ENCODE assay signal across 18 cellular contexts in genomic region chr12:122385171-122386041, GRCh38. TPM values are rescaled to one million over a fixed set of nuclear protein-coding genes. Genes with fewer than 3 reads are reported as not detected.
A peak's percentile ranks its signal among the peaks of the same experiment; 100 is the strongest.
DNase-seq lines count a peak whose midpoint lies in the region; ATAC-seq and TF ChIP-seq lines count a peak whose summit lies in the region.
"Had no signal": no experiment of that assay in that cellular context is flagged by ENCODE, and none has a peak within 500 bp of the region (broad histone marks: within the 10 kb centered on the region; RNA-seq: fewer than 3 reads in every experiment).

No MANE protein-coding gene starts in this region.

- CTCF ChIA-PET in activated CD8-positive, alpha-beta T cell treated with anti-CD3 and anti-CD28 coated beads, Interleukin-2, amount 10 ng/mL, durations not matched to agents 7 days and 5 days (lab: Charles Lee), result interaction anchor here (2.0 kb wide), 1 partner anchor 14 kb away, joined by 5 read pairs; no protein-coding TSS in a partner anchor
- CTCF ChIA-PET in activated CD8-positive, alpha-beta T cell treated with anti-CD3 and anti-CD28 coated beads for 36 hours (lab: Charles Lee), result interaction anchor here (3.5 kb wide), 1 partner anchor 14 kb away, joined by 16 read pairs; no protein-coding TSS in a partner anchor
- CTCF ChIA-PET in WTC11 (lab: Charles Lee) (no interaction called here), HEK293T (lab: Yijun Ruan, JAX) (no interaction called here)

- no peak overlapping the region for H3K4me3 Mint-ChIP-seq in activated CD8-positive, alpha-beta T cell treated with anti-CD3 and anti-CD28 coated beads, Interleukin-2, amount 10 ng/mL, durations not matched to agents 7 days and 5 days
- H3K4me3 Mint-ChIP-seq in activated CD8-positive, alpha-beta T cell treated with anti-CD3 and anti-CD28 coated beads for 36 hours, result no peak overlapping the region
- H3K4me3 Mint-ChIP-seq in WTC11, result 0 out of 2 replicates have a peak overlapping the region, but pooled peaks have one; percentile 1
- H3K4me3 Mint-ChIP-seq in stimulated activated effector memory CD8-positive, alpha-beta T cell treated with anti-CD3 and anti-CD28 coated beads, Interleukin-12 subunit alpha, Interleukin-12 subunit beta, amount 100 ng/mL, for 72 hours, result no peak overlapping the region

- no peak overlapping the region for H3K4me3 ChIP-seq in muscle layer of colon (ENCODE audit: low read depth in 1 of 2, low read length in 2 of 2)
- H3K4me3 ChIP-seq: SJSA1 had no signal

- POLR2A ChIA-PET in activated CD8-positive, alpha-beta T cell treated with anti-CD3 and anti-CD28 coated beads, Interleukin-2, amount 10 ng/mL, durations not matched to agents 7 days and 5 days (lab: Charles Lee), result interaction anchor here (0.6 kb wide), 1 partner anchor 1574 kb away, joined by 3 read pairs; no protein-coding TSS in a partner anchor
- POLR2A ChIA-PET in activated CD8-positive, alpha-beta T cell treated with anti-CD3 and anti-CD28 coated beads for 36 hours (lab: Charles Lee), result no interaction called here
- POLR2A ChIA-PET in WTC11 (lab: Charles Lee), result interaction anchor here (0.6 kb wide), 1 partner anchor 54 kb away, joined by 3 read pairs; no protein-coding TSS in a partner anchor
- POLR2A ChIA-PET in HEK293T (lab: Yijun Ruan, JAX), result no interaction called here

- peaks cover 6% of the 10 kb centered on the region for H3K36me3 ChIP-seq in muscle layer of colon (ENCODE audit: insufficient read depth, low read length)
- H3K36me3 ChIP-seq: BE2C had no signal

- peaks cover 4% of the 10 kb centered on the region for H3K36me3 Mint-ChIP-seq in activated CD8-positive, alpha-beta T cell treated with anti-CD3 and anti-CD28 coated beads, Interleukin-2, amount 10 ng/mL, durations not matched to agents 7 days and 5 days (ENCODE audit: low read depth)
- H3K36me3 Mint-ChIP-seq in activated CD8-positive, alpha-beta T cell treated with anti-CD3 and anti-CD28 coated beads for 36 hours (ENCODE audit: low read depth), result no peaks in the 10 kb centered on the region
- no peaks in the 10 kb centered on the region for H3K36me3 Mint-ChIP-seq in WTC11
- peaks cover 11% of the 10 kb centered on the region for H3K36me3 Mint-ChIP-seq in stimulated activated effector memory CD8-positive, alpha-beta T cell treated with anti-CD3 and anti-CD28 coated beads, Interleukin-12 subunit alpha, Interleukin-12 subunit beta, amount 100 ng/mL, for 72 hours

- peak overlapping the region; percentile 65 for H3K27ac Mint-ChIP-seq in activated CD8-positive, alpha-beta T cell treated with anti-CD3 and anti-CD28 coated beads, Interleukin-2, amount 10 ng/mL, durations not matched to agents 7 days and 5 days
- no peak overlapping the region for H3K27ac Mint-ChIP-seq in activated CD8-positive, alpha-beta T cell treated with anti-CD3 and anti-CD28 coated beads for 36 hours
- H3K27ac Mint-ChIP-seq in WTC11, result peak overlapping the region; percentile 46
- peak overlapping the region; percentile 20 for H3K27ac Mint-ChIP-seq in stimulated activated effector memory CD8-positive, alpha-beta T cell treated with anti-CD3 and anti-CD28 coated beads, Interleukin-12 subunit alpha, Interleukin-12 subunit beta, amount 100 ng/mL, for 72 hours

- H3K27me3 Mint-ChIP-seq in activated CD8-positive, alpha-beta T cell treated with anti-CD3 and anti-CD28 coated beads, Interleukin-2, amount 10 ng/mL, durations not matched to agents 7 days and 5 days (ENCODE audit: low read depth), result no peaks in the 10 kb centered on the region
- H3K27me3 Mint-ChIP-seq in activated CD8-positive, alpha-beta T cell treated with anti-CD3 and anti-CD28 coated beads for 36 hours, result no peaks in the 10 kb centered on the region
- H3K27me3 Mint-ChIP-seq in WTC11 (ENCODE audit: low read depth), result no peaks in the 10 kb centered on the region; the same call in 1 of the 2 replicates

- H3K4me1 Mint-ChIP-seq in activated CD8-positive, alpha-beta T cell treated with anti-CD3 and anti-CD28 coated beads, Interleukin-2, amount 10 ng/mL, durations not matched to agents 7 days and 5 days (ENCODE audit: low read depth), result peaks cover 3% of the 10 kb centered on the region
- H3K4me1 Mint-ChIP-seq in activated CD8-positive, alpha-beta T cell treated with anti-CD3 and anti-CD28 coated beads for 36 hours (ENCODE audit: low read depth), result peaks cover 5% of the 10 kb centered on the region
- peaks cover 21% of the 10 kb centered on the region for H3K4me1 Mint-ChIP-seq in WTC11
- peaks cover 10% of the 10 kb centered on the region for H3K4me1 Mint-ChIP-seq in stimulated activated effector memory CD8-positive, alpha-beta T cell treated with anti-CD3 and anti-CD28 coated beads, Interleukin-12 subunit alpha, Interleukin-12 subunit beta, amount 100 ng/mL, for 72 hours

- no peak overlapping the region for H3K9ac ChIP-seq in muscle layer of colon (ENCODE audit: low read length)

- no peak for TF ChIP-seq CTCF in activated CD8-positive, alpha-beta T cell treated with anti-CD3 and anti-CD28 coated beads for 36 hours (IDR thresholded peaks at IDR 0.05)
- no peak for TF ChIP-seq CTCF in WTC11 (IDR thresholded peaks at IDR 0.05)

- H3K9me3 Mint-ChIP-seq in activated CD8-positive, alpha-beta T cell treated with anti-CD3 and anti-CD28 coated beads, Interleukin-2, amount 10 ng/mL, durations not matched to agents 7 days and 5 days (ENCODE audit: insufficient read depth), result no peaks in the 10 kb centered on the region
- H3K9me3 Mint-ChIP-seq in activated CD8-positive, alpha-beta T cell treated with anti-CD3 and anti-CD28 coated beads for 36 hours, result no peaks in the 10 kb centered on the region
- no peaks in the 10 kb centered on the region for H3K9me3 Mint-ChIP-seq in WTC11
- no peaks in the 10 kb centered on the region for H3K9me3 Mint-ChIP-seq in stimulated activated effector memory CD8-positive, alpha-beta T cell treated with anti-CD3 and anti-CD28 coated beads, Interleukin-12 subunit alpha, Interleukin-12 subunit beta, amount 100 ng/mL, for 72 hours

- peaks cover 33% of the 10 kb centered on the region for H3K4me1 ChIP-seq in muscle layer of colon (ENCODE audit: insufficient read depth, low read length)
- H3K4me1 ChIP-seq: BE2C, SJSA1 had no signal

- H3K27ac ChIP-seq in muscle layer of colon (ENCODE audit: low read depth, low read length), result peak overlapping the region; percentile 19
- H3K27ac ChIP-seq: SJSA1 had no signal

- no peaks in the 10 kb centered on the region for H3K9me3 ChIP-seq in muscle layer of colon (ENCODE audit: low read length)
- H3K9me3 ChIP-seq: BE2C, SJSA1 had no signal

- no peak for ATAC-seq in activated CD8-positive, alpha-beta T cell treated with anti-CD3 and anti-CD28 coated beads, Interleukin-2, amount 10 ng/mL, durations not matched to agents 7 days and 5 days
- no peak for ATAC-seq in activated CD8-positive, alpha-beta T cell treated with anti-CD3 and anti-CD28 coated beads for 36 hours
- ATAC-seq in WTC11, result peak; percentile 65
- no peak for ATAC-seq in stimulated activated effector memory CD8-positive, alpha-beta T cell treated with anti-CD3 and anti-CD28 coated beads, Interleukin-12 subunit alpha, Interleukin-12 subunit beta, amount 100 ng/mL, for 72 hours
- ATAC-seq in HG03460 (IDR thresholded peaks at IDR 0.05; ENCODE audit: unreplicated experiment), result no peak

- DNase-seq in activated CD8-positive, alpha-beta T cell treated with anti-CD3 and anti-CD28 coated beads, Interleukin-2, amount 10 ng/mL, durations not matched to agents 7 days and 5 days, result no peak
- DNase-seq in activated CD8-positive, alpha-beta T cell treated with anti-CD3 and anti-CD28 coated beads for 36 hours, result no peak
- DNase-seq in WTC11 (ENCODE audit: low spot score), result no peak
- DNase-seq in stimulated activated effector memory CD8-positive, alpha-beta T cell treated with anti-CD3 and anti-CD28 coated beads, Interleukin-12 subunit alpha, Interleukin-12 subunit beta, amount 100 ng/mL, for 72 hours (ENCODE audit: low spot score in 2 of 2), result no peak
- DNase-seq in effector CD8-positive, alpha-beta T cell (lab: John Stamatoyannopoulos, UW), result no peak
- no peak for DNase-seq in HEK293T (ENCODE audit: extremely low spot score)
- DNase-seq: 8988T, BE2C, DMS79 treated with DMSO at 0.1 percent for 48 hours, GOT3, KBM-7, NCI-H1436, NCI-H2029 treated with DMSO at 0.1 percent for 48 hours, NCI-H510A, NCI-H82 had no signal

- H3K27me3 ChIP-seq in muscle layer of colon (ENCODE audit: control insufficient read depth in 1 of 2, insufficient read depth in 2 of 2, low read length in 2 of 2), result no peaks in the 10 kb centered on the region
- H3K27me3 ChIP-seq: BE2C, SJSA1 had no signal

- intact Hi-C loops in activated CD8-positive, alpha-beta T cell treated with anti-CD3 and anti-CD28 coated beads for 36 hours (cut with micrococcal nuclease), result no loop called here

TF ChIP-seq in WTC11, 78 proteins besides CTCF, POLR2A, EP300 and RAD21 (continues in another document):
- no peak for TF ChIP-seq ERG (CRISPR knock-in tag; IDR thresholded peaks at IDR 0.05)

TF ChIP-seq in HEK293T, 16 proteins besides CTCF, POLR2A, EP300 and RAD21 (continues in another document):
- no peak for TF ChIP-seq ZNF384 (IDR thresholded peaks at IDR 0.05)
- TF ChIP-seq L3MBTL2 (conservative IDR thresholded peaks at IDR 0.05), result no peak
- no peak for TF ChIP-seq TARDBP (IDR thresholded peaks at IDR 0.05)
- no peak for TF ChIP-seq ELF4 (IDR thresholded peaks at IDR 0.05)
- no peak for TF ChIP-seq ARNT (IDR thresholded peaks at IDR 0.05)
- TF ChIP-seq PKNOX1 (IDR thresholded peaks at IDR 0.05), result no peak
- TF ChIP-seq NFRKB (IDR thresholded peaks at IDR 0.05), result no peak
- no peak for TF ChIP-seq HDGF (IDR thresholded peaks at IDR 0.05; ENCODE audit: borderline replicate concordance)
- TF ChIP-seq FOXA1 (IDR thresholded peaks at IDR 0.05), result no peak
- no peak for TF ChIP-seq SUZ12 (IDR thresholded peaks at IDR 0.05)
- no peak for TF ChIP-seq CTBP1 (IDR thresholded peaks at IDR 0.05; ENCODE audit: borderline replicate concordance)
- TF ChIP-seq FOXK2 (IDR thresholded peaks at IDR 0.05), result no peak
- TF ChIP-seq BHLHE40 (IDR thresholded peaks at IDR 0.05; ENCODE audit: borderline replicate concordance), result no peak
- no peak for TF ChIP-seq SP1 (IDR thresholded peaks at IDR 0.05)
- TF ChIP-seq LEF1 (IDR thresholded peaks at IDR 0.05; ENCODE audit: borderline replicate concordance), result no peak

RNA-seq across cellular contexts. Expression of gene CLIP1, which starts 37.1 kb away (rescaled TPM):
- total RNA-seq in activated CD8-positive, alpha-beta T cell treated with anti-CD3 and anti-CD28 coated beads, Interleukin-2, amount 10 ng/mL, durations not matched to agents 7 days and 5 days, result 10 to 100 TPM; 61.4 to 63.2 TPM
- 10 to 100 TPM; 29.4 to 32.4 TPM for total RNA-seq in activated CD8-positive, alpha-beta T cell treated with anti-CD3 and anti-CD28 coated beads for 36 hours
- total RNA-seq in WTC11 (2021), result 21.3 to 24.9 TPM (median 21.5 TPM) in 3 replicates

Comparison
In these comparisons a context has a peak if more than half of its experiments do, and no peak if none do; other contexts are left out.
1. POLR2A ChIA-PET loops: an anchor here in activated CD8-positive, alpha-beta T cell treated with anti-CD3 and anti-CD28 coated beads, Interleukin-2, amount 10 ng/mL, durations not matched to agents 7 days and 5 days (0.6 kb wide) and WTC11 (0.6 kb wide); none called in activated CD8-positive, alpha-beta T cell treated with anti-CD3 and anti-CD28 coated beads for 36 hours and HEK293T.
2. CTCF ChIA-PET loops: an anchor here in activated CD8-positive, alpha-beta T cell treated with anti-CD3 and anti-CD28 coated beads, Interleukin-2, amount 10 ng/mL, durations not matched to agents 7 days and 5 days (2.0 kb wide) and activated CD8-positive, alpha-beta T cell treated with anti-CD3 and anti-CD28 coated beads for 36 hours (3.5 kb wide); none called in WTC11 and HEK293T.